Comparison of ENCODE assay signal across 8 cellular contexts in the genomic region with DNA sequence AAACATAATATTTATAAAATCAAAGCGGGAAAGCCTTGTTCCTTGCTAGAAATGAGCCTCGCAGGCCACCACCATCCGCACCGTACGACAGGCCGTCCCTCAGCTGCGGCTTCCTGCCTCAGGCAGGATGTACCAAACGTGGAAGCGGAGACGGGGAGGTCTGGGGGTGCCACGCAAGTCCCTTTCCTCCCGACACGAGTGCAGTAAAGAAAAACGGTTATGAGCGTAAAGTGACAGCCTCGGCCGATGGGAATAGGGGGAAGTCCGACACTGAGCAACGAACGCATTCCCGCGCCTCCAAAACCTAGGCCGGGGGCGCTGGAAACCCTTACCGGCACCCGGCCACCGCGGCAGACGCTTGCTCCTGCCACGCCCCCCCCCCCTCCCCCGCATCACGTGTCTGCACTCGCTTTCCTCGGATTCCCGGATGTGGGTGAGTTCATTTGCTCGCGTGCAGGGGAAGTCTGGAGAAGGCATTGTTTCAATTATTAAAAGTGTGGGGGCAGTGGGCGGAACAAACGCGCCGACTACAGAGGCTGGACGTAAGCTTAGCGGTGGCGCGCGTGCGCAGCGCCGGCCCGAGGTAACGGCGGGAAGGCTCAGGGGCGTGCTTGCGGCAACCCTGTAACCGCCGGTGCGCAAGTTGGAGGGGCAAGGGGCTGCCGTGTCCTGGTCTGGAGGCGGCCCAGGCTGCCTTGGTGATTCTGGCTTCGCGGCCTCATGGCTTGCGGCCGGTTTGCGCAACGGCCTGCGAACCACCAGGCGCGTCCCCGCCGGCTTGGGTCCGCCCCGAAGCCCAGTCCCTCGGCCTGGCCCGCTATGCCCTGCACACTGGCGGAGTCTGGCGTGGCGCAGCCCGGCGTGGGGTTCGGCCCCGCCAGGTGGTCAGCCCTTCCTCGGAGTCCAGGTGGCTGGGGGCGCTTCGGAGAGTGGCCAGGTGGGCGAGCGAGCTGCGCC. TPM values are rescaled to one million over a fixed set of nuclear protein-coding genes. Genes with fewer than 3 reads are reported as not detected.
DNase-seq lines count a peak whose midpoint lies in the region; ATAC-seq lines count a peak whose summit lies in the region.

Gene ANAPC13, minus strand, starts transcription at position 366 of the 957 bp plus-strand sequence. CDS start 3,081 bp downstream, outside the sequence.
Gene CEP63, plus strand, starts transcription at position 438 of the 957 bp plus-strand sequence. CDS start 9,264 bp downstream, outside the sequence.

- peak within 1 kb of the TSS; percentile 94 for H3K27ac ChIP-seq in epithelial cell of prostate

- H3K9me3 Mint-ChIP-seq in IgD-negative memory B cell, result peaks cover 0 to 3% (median 0%) of the 10 kb centered on the region in 3 donors

- H3K27me3 Mint-ChIP-seq in IgD-negative memory B cell, result no peaks in the 10 kb centered on the region

- peak within 1 kb of the TSS; percentile 91 to 100 (median 99) for H3K27ac Mint-ChIP-seq in IgD-negative memory B cell

- peak within 1 kb of the TSS; percentile 92 to 100 (median 98) for H3K4me3 Mint-ChIP-seq in IgD-negative memory B cell

- peak; percentile 99 for DNase-seq in DMS 273 treated with DMSO at 0.1 percent for 48 hours (lab: John Stamatoyannopoulos, UW)
- peak; percentile 81 for DNase-seq in OCI-M2 (lab: John Stamatoyannopoulos, UW; ENCODE audit: unreplicated experiment)
- DNase-seq in activated T-cell treated with anti-CD3 and anti-CD28 coated beads for 4 hours, result peak; percentile 84
- peak; percentile 90 for DNase-seq in epithelial cell of prostate (ENCODE audit: low read depth, low spot score)
- peak; percentile 96 for DNase-seq in mucosa of gallbladder (ENCODE audit: low spot score)
- DNase-seq in stimulated activated CD8-positive, alpha-beta memory T cell treated with anti-CD3 and anti-CD28 coated beads, Interleukin-4, amount 100 ng/mL, for 4 hours (ENCODE audit: low read depth in 2 of 2, low spot score in 1 of 2), result peak; percentile 87 to 89

- peaks cover 31 to 36% (median 33%) of the 10 kb centered on the region in 3 donors for H3K4me1 Mint-ChIP-seq in IgD-negative memory B cell

- peaks cover 4% of the 10 kb centered on the region for H3K36me3 Mint-ChIP-seq in IgD-negative memory B cell

- peak; percentile 76 for ATAC-seq in GM21529 (IDR thresholded peaks at IDR 0.05; ENCODE audit: unreplicated experiment)

RNA-seq across cellular contexts. Expression of gene ANAPC13, which starts in this region (rescaled TPM):
- polyA plus RNA-seq in IgD-negative memory B cell, result 70.0 TPM
- 53.6 TPM for total RNA-seq in mucosa of gallbladder

RNA-seq across cellular contexts. Expression of gene CEP63, which starts in this region (rescaled TPM):
- polyA plus RNA-seq in IgD-negative memory B cell, result 23.9 TPM
- total RNA-seq in mucosa of gallbladder, result 17.3 TPM

Comparison
In these comparisons a context has a peak if more than half of its experiments do, and no peak if none do; other contexts are left out.
1. Peak in every context shown above with its lines: DNase-seq, ATAC-seq and H3K27ac ChIP-seq.